ENCODE assay signal across 12 cellular contexts in the genomic region with DNA sequence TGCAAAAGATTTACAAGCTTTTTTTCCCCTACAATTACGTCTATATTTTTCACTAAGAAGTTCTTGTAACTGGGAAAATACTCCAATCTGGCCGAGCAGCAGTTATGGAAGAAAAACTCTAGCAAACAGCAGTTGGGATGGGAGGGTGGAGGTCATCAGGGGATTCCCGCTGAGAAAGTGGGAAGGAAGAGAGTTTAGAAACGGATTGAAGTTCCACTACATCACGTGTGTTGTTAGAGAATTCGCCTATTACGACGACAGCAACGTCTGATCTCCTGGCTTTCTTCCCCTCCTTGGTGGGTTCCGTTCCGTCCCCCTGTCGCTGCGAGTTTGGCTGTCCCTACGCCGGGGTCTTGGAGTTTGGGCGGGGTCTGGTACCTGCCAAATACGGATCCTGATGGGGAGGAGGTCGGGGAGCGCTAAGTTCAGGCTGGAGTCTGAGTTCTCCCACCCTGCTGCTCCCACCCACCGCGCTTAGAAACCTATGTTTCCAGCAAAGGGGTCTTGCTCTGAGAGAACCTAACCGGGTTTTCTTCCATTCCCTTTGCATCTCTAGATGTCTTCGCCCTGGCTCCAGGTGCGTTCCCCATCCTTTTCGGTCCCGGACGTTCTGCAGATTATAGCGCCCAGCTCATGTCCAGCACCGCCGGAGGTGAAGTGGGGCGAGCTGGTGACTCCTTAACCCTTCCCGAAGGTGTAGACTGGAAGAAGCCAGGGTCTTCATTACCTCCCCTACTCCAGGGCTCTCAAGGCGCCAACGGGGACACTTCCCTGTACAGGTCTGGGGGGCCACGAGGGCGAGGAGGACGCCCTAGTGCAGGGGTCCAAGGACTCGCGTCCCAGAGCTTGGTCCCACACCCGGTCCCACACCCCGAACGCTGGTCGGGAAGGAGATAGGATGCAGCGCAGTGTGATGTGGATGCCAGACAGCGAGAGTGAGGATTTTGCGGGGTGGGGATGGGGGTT. TPM values are rescaled to one million over a fixed set of nuclear protein-coding genes. Genes with fewer than 3 reads are reported as not detected.
DNase-seq lines count a peak whose midpoint lies in the region; ATAC-seq, FAIRE-seq and TF ChIP-seq lines count a peak whose summit lies in the region.
"Had no signal": no experiment of that assay in that cellular context is flagged by ENCODE, and none has a peak within 500 bp of the region (broad histone marks: within the 10 kb centered on the region; RNA-seq: fewer than 3 reads in every experiment).

No MANE protein-coding gene starts in this region.

- no peak overlapping the region for H3K27ac Mint-ChIP-seq in nephron progenitor cell
- H3K27ac Mint-ChIP-seq: CD4-positive, CD25-positive, alpha-beta regulatory T cell; IgD-negative memory B cell had no signal

- WGBS in A549 (ENCODE audit: missing lambda C conversion rate): 62% methylated on average over 33 of the region's 46 CpGs

- TF ChIP-seq CTCF in A549 (IDR thresholded peaks at IDR 0.05) (no peak), epithelial cell of proximal tubule (conservative IDR thresholded peaks at IDR 0.05; ENCODE audit: low read depth, low read length) (no peak), nephron progenitor cell (IDR thresholded peaks at IDR 0.05) (no peak)

- POLR2A ChIA-PET in A549 (lab: Yijun Ruan, JAX): no interaction called here

- H3K4me3 ChIP-seq in A549: peak overlapping the region; percentile 50
- peak overlapping the region; percentile 52 for H3K4me3 ChIP-seq in MG63
- H3K4me3 ChIP-seq in epithelial cell of proximal tubule (ENCODE audit: low read depth, low read length): peak overlapping the region; percentile 57

- H3K4me1 Mint-ChIP-seq in nephron progenitor cell: peaks cover 24% of the 10 kb centered on the region

- DNase-seq in A549 (ENCODE audit: low read depth in 1 of 2, low spot score in 1 of 2) (no peak), MG63 (no peak), epithelial cell of proximal tubule (ENCODE audit: low read depth) (no peak), nephron progenitor cell (peak; percentile 15), posterior vena cava (ENCODE audit: low spot score) (no peak)
- DNase-seq in stimulated activated CD4-positive, alpha-beta T cell treated with anti-CD3 and anti-CD28 coated beads, Interleukin-2, amount 100 ng/mL, for 24 hours: no peak
- DNase-seq: CD4-positive, CD25-positive, alpha-beta regulatory T cell had no signal

- peak overlapping the region; percentile 88 for H3K4me2 ChIP-seq in A549

- no peaks in the 10 kb centered on the region for H3K36me3 Mint-ChIP-seq in nephron progenitor cell (ENCODE audit: low read depth)
- H3K36me3 Mint-ChIP-seq: CD4-positive, CD25-positive, alpha-beta regulatory T cell; IgD-negative memory B cell had no signal

- H3K4me3 Mint-ChIP-seq in nephron progenitor cell: peak overlapping the region; percentile 86
- H3K4me3 Mint-ChIP-seq: CD4-positive, CD25-positive, alpha-beta regulatory T cell; IgD-negative memory B cell had no signal

- peaks cover 92% of the 10 kb centered on the region for H3K27me3 Mint-ChIP-seq in nephron progenitor cell (ENCODE audit: low read depth, poor library complexity)

- no peaks in the 10 kb centered on the region for H3K36me3 ChIP-seq in MG63

- H3K9me3 ChIP-seq in A549 (no peaks in the 10 kb centered on the region; the same call in 2 of the 3 replicates), MG63 (no peaks in the 10 kb centered on the region)

- intact Hi-C loops in posterior vena cava (cut with DNase I): no loop called here

- H3K9me3 Mint-ChIP-seq in nephron progenitor cell: no peaks in the 10 kb centered on the region

- peaks cover 32% of the 10 kb centered on the region for H3K27me3 ChIP-seq in MG63

- H3K27ac ChIP-seq in A549: no peak overlapping the region

- CTCF ChIA-PET in A549 (lab: Yijun Ruan, JAX): interaction anchor here (0.5 kb wide), 1 partner anchor 959 kb away, joined by 3 read pairs; no protein-coding TSS in a partner anchor

- ATAC-seq in A549 (peak; percentile 25 to 53; a peak in 4 of 6 replicates), GM18861 (IDR thresholded peaks at IDR 0.05; ENCODE audit: unreplicated experiment) (no peak), HG02759 (IDR thresholded peaks at IDR 0.05; ENCODE audit: unreplicated experiment) (no peak)
- ATAC-seq: HCT116 had no signal

- TF ChIP-seq POLR2A in A549 (IDR thresholded peaks at IDR 0.05; ENCODE audit: low read length): no peak

- H3K4me1 ChIP-seq in A549: peaks cover 7% of the 10 kb centered on the region; the same call in 1 of the 3 replicates

- FAIRE-seq in A549 (lab: Jason Lieb, UNC): no peak
- FAIRE-seq: islet of Langerhans had no signal

- TF ChIP-seq RAD21 in A549 (conservative IDR thresholded peaks at IDR 0.05 in 1 of 2, IDR thresholded peaks at IDR 0.05 in 1 of 2): no peak

- TF ChIP-seq EP300 in A549 (IDR thresholded peaks at IDR 0.05): no peak

TF ChIP-seq in A549, 52 proteins besides CTCF, POLR2A, EP300 and RAD21:
- TF ChIP-seq HOXA7 (CRISPR knock-in tag; IDR thresholded peaks at IDR 0.05): no peak
- no peak for TF ChIP-seq SREBF2 (IDR thresholded peaks at IDR 0.05)
- TF ChIP-seq GATA3 (IDR thresholded peaks at IDR 0.05; ENCODE audit: borderline replicate concordance): no peak
- TF ChIP-seq HOXB5 (CRISPR knock-in tag; IDR thresholded peaks at IDR 0.05): no peak
- TF ChIP-seq NR3C1 (IDR thresholded peaks at IDR 0.05): no peak
- TF ChIP-seq HEYL (CRISPR knock-in tag; IDR thresholded peaks at IDR 0.05): no peak
- no peak for TF ChIP-seq CHD2 (IDR thresholded peaks at IDR 0.05; ENCODE audit: low read length, partially characterized antibody)
- TF ChIP-seq JUNB (IDR thresholded peaks at IDR 0.05): no peak
- TF ChIP-seq BCL3 (IDR thresholded peaks at IDR 0.05): no peak
- TF ChIP-seq BHLHE40 (IDR thresholded peaks at IDR 0.05; ENCODE audit: low read depth, low read length): no peak
- TF ChIP-seq POLR2AphosphoS2 (conservative IDR thresholded peaks at IDR 0.05; ENCODE audit: low read length): no peak
- no peak for TF ChIP-seq MYC (IDR thresholded peaks at IDR 0.05; ENCODE audit: borderline replicate concordance, low read length)
- TF ChIP-seq HOXB13 (CRISPR knock-in tag; IDR thresholded peaks at IDR 0.05; ENCODE audit: low read depth): no peak
- no peak for TF ChIP-seq RARB (CRISPR knock-in tag; IDR thresholded peaks at IDR 0.05)
- TF ChIP-seq FOXS1 (CRISPR knock-in tag; IDR thresholded peaks at IDR 0.05): no peak
- TF ChIP-seq RCOR1 (IDR thresholded peaks at IDR 0.05; ENCODE audit: low read depth, low read length): no peak
- TF ChIP-seq KDM5A (IDR thresholded peaks at IDR 0.05): no peak
- TF ChIP-seq EHF (CRISPR knock-in tag; IDR thresholded peaks at IDR 0.05): no peak
- no peak for TF ChIP-seq KDM1A (IDR thresholded peaks at IDR 0.05; ENCODE audit: low read depth)
- TF ChIP-seq RFX5 (IDR thresholded peaks at IDR 0.05): no peak

RNA-seq across cellular contexts. Expression of gene KCNK2, which starts 0.7 kb away (rescaled TPM):
- polyA plus RNA-seq in A549 (2011; rRNA removed) (not detected in 2 replicates), A549 (2017; fragmentation: RNase III; extraction: RNeasy Plus Mini Kit Qiagen cat#74134 plus additional on column Dnase treatment) (0.04 to 0.07 TPM (median 0.07 TPM) in 3 replicates)
- polyA plus RNA-seq in A549 (2012; cell fraction: cytosol; rRNA removed): not detected in 2 replicates
- polyA plus RNA-seq in A549 (2012; cell fraction: nucleus; rRNA removed): not detected in 2 replicates
- 0.25 TPM in 1 of 2 replicates, not detected in the other for polyA minus RNA-seq in A549 (2011; rRNA and poly(A)+ RNA removed)
- total RNA-seq in MG63 (2014; rRNA removed; shearing (Covaris generic); ENCODE audit: low replicate concordance): 1.1 and 2.8 TPM in 2 replicates
- total RNA-seq in epithelial cell of proximal tubule (not detected in 2 replicates), posterior vena cava (10 to 100 TPM in 1 of 2 donors, 1 to 10 TPM in 1; 8.7 to 15.7 TPM)
- total RNA-seq: CD4-positive, CD25-positive, alpha-beta regulatory T cell had no signal
- polyA plus RNA-seq: CD4-positive, CD25-positive, alpha-beta regulatory T cell; IgD-negative memory B cell had no signal

Comparison
In these comparisons a context has a peak if more than half of its experiments do, and no peak if none do; other contexts are left out.
1. ATAC-seq: peak in A549 (2 of 2); none in GM18861 (single experiment) and HG02759 (single experiment).
2. Peak in every context shown above with its lines, with median percentiles within 50 percentile points of each other: H3K4me3 ChIP-seq.